In genomic region chr3:154112146-154112545, GRCh38 we compare ENCODE assay signal across 15 cellular contexts. TPM values are rescaled to one million over a fixed set of nuclear protein-coding genes. Genes with fewer than 3 reads are reported as not detected.
"Had no signal": no experiment of that assay in that cellular context is flagged by ENCODE, and none has a peak within 500 bp of the region (broad histone marks: within the 10 kb centered on the region; RNA-seq: fewer than 3 reads in every experiment).

No MANE protein-coding gene starts in this region.

- H3K4me3 Mint-ChIP-seq: activated naive CD8-positive, alpha-beta T cell treated with anti-CD3 and anti-CD28 coated beads, Interleukin-2, amount 10 ng/mL, durations not matched to agents 7 days and 5 days; activated T-helper 1 cell treated with anti-CD3 and anti-CD28 coated beads, Interleukin-12 subunit alpha, Interleukin-12 subunit beta, Interleukin-2, Interleukin-4 antibody, amounts not matched to agents 30 ng/mL and 10 ng/mL and 1 ng/mL, durations not matched to agents 14 hours and 24 hours and 36 hours; mesothelial cell of epicardium; stimulated activated effector memory CD8-positive, alpha-beta T cell treated with anti-CD3 and anti-CD28 coated beads, Interleukin-12 subunit alpha, Interleukin-12 subunit beta, amount 100 ng/mL, for 72 hours had no signal

- H3K4me1 Mint-ChIP-seq: activated naive CD8-positive, alpha-beta T cell treated with anti-CD3 and anti-CD28 coated beads, Interleukin-2, amount 10 ng/mL, durations not matched to agents 7 days and 5 days; stimulated activated effector memory CD8-positive, alpha-beta T cell treated with anti-CD3 and anti-CD28 coated beads, Interleukin-12 subunit alpha, Interleukin-12 subunit beta, amount 100 ng/mL, for 72 hours had no signal

- DNase-seq: activated naive CD4-positive, alpha-beta T cell; activated naive CD8-positive, alpha-beta T cell treated with anti-CD3 and anti-CD28 coated beads, Interleukin-2, amount 10 ng/mL, durations not matched to agents 7 days and 5 days; cortex of kidney; effector CD8-positive, alpha-beta T cell; foreskin melanocyte; stimulated activated CD4-positive, alpha-beta T cell treated with anti-CD3 and anti-CD28 coated beads, Interleukin-12 subunit alpha, Interleukin-12 subunit beta, amount 100 ng/mL, for 4 hours; T-helper 1 cell; T1000; uterus had no signal

- H3K27ac ChIP-seq: thyroid gland, uterus had no signal

- H3K36me3 Mint-ChIP-seq: activated naive CD8-positive, alpha-beta T cell treated with anti-CD3 and anti-CD28 coated beads, Interleukin-2, amount 10 ng/mL, durations not matched to agents 7 days and 5 days; mesothelial cell of epicardium; stimulated activated effector memory CD8-positive, alpha-beta T cell treated with anti-CD3 and anti-CD28 coated beads, Interleukin-12 subunit alpha, Interleukin-12 subunit beta, amount 100 ng/mL, for 72 hours had no signal

- H3K27me3 ChIP-seq: thyroid gland, uterus had no signal

- H3K27ac Mint-ChIP-seq: activated naive CD8-positive, alpha-beta T cell treated with anti-CD3 and anti-CD28 coated beads, Interleukin-2, amount 10 ng/mL, durations not matched to agents 7 days and 5 days; activated T-helper 1 cell treated with anti-CD3 and anti-CD28 coated beads, Interleukin-12 subunit alpha, Interleukin-12 subunit beta, Interleukin-2, Interleukin-4 antibody, amounts not matched to agents 30 ng/mL and 10 ng/mL and 1 ng/mL, durations not matched to agents 14 hours and 24 hours and 36 hours; mesothelial cell of epicardium; stimulated activated effector memory CD8-positive, alpha-beta T cell treated with anti-CD3 and anti-CD28 coated beads, Interleukin-12 subunit alpha, Interleukin-12 subunit beta, amount 100 ng/mL, for 72 hours had no signal

- H3K4me3 ChIP-seq: lung, thyroid gland, uterus had no signal

- H3K9me3 ChIP-seq: thyroid gland, uterus had no signal

- H3K36me3 ChIP-seq: thyroid gland, uterus had no signal

- H3K9me3 Mint-ChIP-seq: activated naive CD8-positive, alpha-beta T cell treated with anti-CD3 and anti-CD28 coated beads, Interleukin-2, amount 10 ng/mL, durations not matched to agents 7 days and 5 days; activated T-helper 1 cell treated with anti-CD3 and anti-CD28 coated beads, Interleukin-12 subunit alpha, Interleukin-12 subunit beta, Interleukin-2, Interleukin-4 antibody, amounts not matched to agents 30 ng/mL and 10 ng/mL and 1 ng/mL, durations not matched to agents 14 hours and 24 hours and 36 hours; mesothelial cell of epicardium; stimulated activated effector memory CD8-positive, alpha-beta T cell treated with anti-CD3 and anti-CD28 coated beads, Interleukin-12 subunit alpha, Interleukin-12 subunit beta, amount 100 ng/mL, for 72 hours had no signal

- ATAC-seq: activated CD4-positive, CD25-positive, alpha-beta regulatory T cell treated with anti-CD3 and anti-CD28 coated beads, Interleukin-2, amount 50 U/mL, for 24 hours; stimulated activated effector memory CD8-positive, alpha-beta T cell treated with anti-CD3 and anti-CD28 coated beads, Interleukin-12 subunit alpha, Interleukin-12 subunit beta, amount 100 ng/mL, for 72 hours had no signal

- H3K4me1 ChIP-seq: uterus had no signal

RNA-seq across cellular contexts. Expression of gene ARHGEF26, which starts 9.0 kb away (rescaled TPM):
- total RNA-seq: activated naive CD8-positive, alpha-beta T cell treated with anti-CD3 and anti-CD28 coated beads, Interleukin-2, amount 10 ng/mL, durations not matched to agents 7 days and 5 days; activated T-helper 1 cell treated with anti-CD3 and anti-CD28 coated beads, Interleukin-12 subunit alpha, Interleukin-12 subunit beta, Interleukin-2, Interleukin-4 antibody, amounts not matched to agents 30 ng/mL and 10 ng/mL and 1 ng/mL, durations not matched to agents 14 hours and 24 hours and 36 hours had no signal
